ENCODE assay signal across 23 cellular contexts in genomic region chr9:6959275-6960000, GRCh38.
DNase-seq lines count a peak whose midpoint lies in the region; ATAC-seq and TF ChIP-seq lines count a peak whose summit lies in the region.
"Had no signal": no experiment of that assay in that cellular context is flagged by ENCODE, and none has a peak within 500 bp of the region (broad histone marks: within the 10 kb centered on the region; RNA-seq: fewer than 3 reads in every experiment).

No MANE protein-coding gene starts in this region.

- H3K36me3 ChIP-seq in endodermal cell (ENCODE audit: control insufficient read depth, insufficient read depth, low read length) = peaks cover 3% of the 10 kb centered on the region
- no peaks in the 10 kb centered on the region for H3K36me3 ChIP-seq in Peyer's patch
- H3K36me3 ChIP-seq: brain microvascular endothelial cell, right atrium auricular region, upper lobe of left lung had no signal

- H3K9me3 ChIP-seq in endodermal cell (ENCODE audit: control insufficient read depth, low read length) (no peaks in the 10 kb centered on the region), Peyer's patch (no peaks in the 10 kb centered on the region)
- H3K9me3 ChIP-seq: Caco-2, esophagus squamous epithelium, gastroesophageal sphincter, right atrium auricular region, upper lobe of left lung had no signal

- ATAC-seq in HG02759 (IDR thresholded peaks at IDR 0.05; ENCODE audit: unreplicated experiment) = no peak
- ATAC-seq: effector memory CD8-positive, alpha-beta T cell; gastroesophageal sphincter had no signal

- 91 to 100% methylated on average over 2 to 5 of the region's 5 CpGs for WGBS in endodermal cell (ENCODE audit: insufficient coverage in 1 of 2, insufficient read length in 1 of 2), 2 experiments

- TF ChIP-seq CTCF in endodermal cell (conservative IDR thresholded peaks at IDR 0.05) (no peak), progenitor cell of endocrine pancreas (IDR thresholded peaks at IDR 0.05; ENCODE audit: unreplicated experiment) (no peak), Peyer's patch (IDR thresholded peaks at IDR 0.05) (no peak)

- no peaks in the 10 kb centered on the region for H3K27me3 Mint-ChIP-seq in endodermal cell (ENCODE audit: insufficient read depth)
- H3K27me3 Mint-ChIP-seq in progenitor cell of endocrine pancreas = no peaks in the 10 kb centered on the region
- H3K27me3 Mint-ChIP-seq: activated CD4-positive, alpha-beta memory T cell treated with anti-CD3 and anti-CD28 coated beads for 36 hours; effector memory CD8-positive, alpha-beta T cell had no signal

- H3K27ac Mint-ChIP-seq in endodermal cell (no peak overlapping the region), progenitor cell of endocrine pancreas (peak overlapping the region; percentile 60)
- H3K27ac Mint-ChIP-seq: activated CD4-positive, alpha-beta memory T cell treated with anti-CD3 and anti-CD28 coated beads for 36 hours had no signal

- peaks cover 12% of the 10 kb centered on the region for H3K4me1 Mint-ChIP-seq in endodermal cell
- peaks cover 21% of the 10 kb centered on the region for H3K4me1 Mint-ChIP-seq in progenitor cell of endocrine pancreas (ENCODE audit: low read depth)

- H3K4me3 ChIP-seq in endodermal cell (ENCODE audit: low read length) (peak overlapping the region; percentile 47), Peyer's patch (no peak overlapping the region)
- H3K4me3 ChIP-seq: esophagus squamous epithelium, gastroesophageal sphincter, right atrium auricular region, upper lobe of left lung had no signal

- H3K27ac ChIP-seq in endodermal cell (ENCODE audit: low read depth, low read length) = no peak overlapping the region
- H3K27ac ChIP-seq in Peyer's patch = no peak overlapping the region
- H3K27ac ChIP-seq: 22Rv1, brain microvascular endothelial cell, esophagus squamous epithelium, gastroesophageal sphincter, right atrium auricular region, upper lobe of left lung had no signal

- DNase-seq in NCI-H510A treated with DMSO at 0.1 percent for 48 hours (lab: John Stamatoyannopoulos, UW) (peak; percentile 12), NCI-H510A (lab: John Stamatoyannopoulos, UW) (no peak), NCI-H524 (lab: John Stamatoyannopoulos, UW) (peak; percentile 39 to 82), endodermal cell (no peak), progenitor cell of endocrine pancreas (ENCODE audit: low spot score, unreplicated experiment) (no peak), NCI-H187 (lab: John Stamatoyannopoulos, UW) (no peak), Peyer's patch (no peak)
- DNase-seq: activated CD4-positive, alpha-beta memory T cell treated with anti-CD3 and anti-CD28 coated beads for 36 hours; activated CD4-positive, CD25-positive, alpha-beta regulatory T cell; activated effector memory CD4-positive, alpha-beta T cell treated with anti-CD3 and anti-CD28 coated beads, Interleukin-2, amount 50 U/mL, for 16 hours; activated T-cell treated with anti-CD3 and anti-CD28 coated beads for 4 hours; brain microvascular endothelial cell; effector memory CD8-positive, alpha-beta T cell; esophagus squamous epithelium; kidney glomerular epithelial cell; NCI-H1694 treated with DMSO at 0.1 percent for 48 hours; NCI-H226; upper lobe of left lung had no signal

- no peak overlapping the region for H3K9ac ChIP-seq in endodermal cell (ENCODE audit: extremely low read depth, low read length, poor library complexity, severe bottlenecking)

- peaks cover 4% of the 10 kb centered on the region for H3K36me3 Mint-ChIP-seq in endodermal cell (ENCODE audit: low read depth)
- no peaks in the 10 kb centered on the region for H3K36me3 Mint-ChIP-seq in progenitor cell of endocrine pancreas (ENCODE audit: insufficient read depth)

- H3K4me3 Mint-ChIP-seq in endodermal cell = no peak overlapping the region
- H3K4me3 Mint-ChIP-seq in progenitor cell of endocrine pancreas (ENCODE audit: low read depth) = no peak overlapping the region
- H3K4me3 Mint-ChIP-seq: activated CD4-positive, alpha-beta memory T cell treated with anti-CD3 and anti-CD28 coated beads for 36 hours; effector memory CD8-positive, alpha-beta T cell had no signal

- TF ChIP-seq POLR2A in Peyer's patch (IDR thresholded peaks at IDR 0.05) = no peak

- H3K27me3 ChIP-seq in endodermal cell (ENCODE audit: control insufficient read depth, insufficient read depth, low read length, poor library complexity, severe bottlenecking) = no peaks in the 10 kb centered on the region
- H3K27me3 ChIP-seq in Peyer's patch = no peaks in the 10 kb centered on the region
- H3K27me3 ChIP-seq: brain microvascular endothelial cell, esophagus squamous epithelium, gastroesophageal sphincter, right atrium auricular region, upper lobe of left lung had no signal

- H3K4me1 ChIP-seq in endodermal cell (ENCODE audit: control insufficient read depth, insufficient read depth, low read length) (no peaks in the 10 kb centered on the region), Peyer's patch (no peaks in the 10 kb centered on the region)

- H3K9me3 Mint-ChIP-seq in endodermal cell (no peaks in the 10 kb centered on the region), progenitor cell of endocrine pancreas (ENCODE audit: low read depth) (no peaks in the 10 kb centered on the region)
- H3K9me3 Mint-ChIP-seq: activated CD4-positive, alpha-beta memory T cell treated with anti-CD3 and anti-CD28 coated beads for 36 hours; effector memory CD8-positive, alpha-beta T cell had no signal

Comparison
In these comparisons a context has a peak if more than half of its experiments do, and no peak if none do; other contexts are left out.
1. DNase-seq: peak in NCI-H510A treated with DMSO at 0.1 percent for 48 hours (single experiment) and NCI-H524 (2 of 2); none in NCI-H510A (single experiment), endodermal cell (single experiment), progenitor cell of endocrine pancreas (single experiment), NCI-H187 (0 of 2) and Peyer's patch (0 of 3).